Comparison of ENCODE assay signal across 8 cellular contexts in the genomic region with DNA sequence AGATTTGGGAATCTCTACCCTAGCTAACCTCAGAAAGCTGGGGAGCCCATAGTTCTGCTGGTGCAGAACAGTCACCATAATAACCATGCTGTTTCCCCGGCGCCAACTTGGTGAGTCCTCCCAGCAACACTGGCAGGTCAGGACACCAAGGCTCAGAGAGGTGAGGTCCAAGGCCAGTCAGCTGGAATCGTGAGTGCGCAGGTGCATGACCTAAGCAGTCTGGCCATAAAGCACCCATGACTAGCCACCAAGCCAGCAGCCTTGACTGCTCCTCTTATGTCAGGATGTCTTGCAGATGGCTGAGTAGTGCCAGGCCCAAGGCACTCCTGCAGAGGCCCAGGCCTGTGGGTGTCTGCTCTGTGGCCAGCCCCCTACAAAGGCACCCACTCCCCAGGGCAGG. TPM values are rescaled to one million over a fixed set of nuclear protein-coding genes. Genes with fewer than 3 reads are reported as not detected.
DNase-seq lines count a peak whose midpoint lies in the region; ATAC-seq lines count a peak whose summit lies in the region.

No MANE protein-coding gene starts in this region.

- H3K27me3 Mint-ChIP-seq in activated CD4-positive, alpha-beta T cell treated with anti-CD3 and anti-CD28 coated beads, Interleukin-2, amount 10 ng/mL, durations not matched to agents 24 days and 14 days, result no peaks in the 10 kb centered on the region
- no peaks in the 10 kb centered on the region for H3K27me3 Mint-ChIP-seq in activated CD8-positive, alpha-beta T cell treated with anti-CD3 and anti-CD28 coated beads, Interleukin-2, amount 10 ng/mL, durations not matched to agents 7 days and 5 days (ENCODE audit: low read depth)

- DNase-seq in activated CD4-positive, alpha-beta T cell treated with anti-CD3 and anti-CD28 coated beads, Interleukin-2, amount 10 ng/mL, durations not matched to agents 24 days and 14 days, result peak; percentile 72
- no peak for DNase-seq in activated CD4-positive, alpha-beta T cell treated with anti-CD3 and anti-CD28 coated beads for 1 hour
- DNase-seq in activated CD8-positive, alpha-beta T cell treated with anti-CD3 and anti-CD28 coated beads, Interleukin-2, amount 10 ng/mL, durations not matched to agents 7 days and 5 days, result no peak
- DNase-seq in left lobe of liver (ENCODE audit: low spot score) (peak; percentile 82), substantia nigra (lab: John Stamatoyannopoulos, UW) (no peak), SW480 (ENCODE audit: low spot score) (no peak), amygdala (lab: John Stamatoyannopoulos, UW) (no peak), ecto neural progenitor cell (ENCODE audit: low spot score) (no peak)

- H3K27ac ChIP-seq in substantia nigra (ENCODE audit: low read depth, low read length, poor library complexity, severe bottlenecking), result peak overlapping the region; percentile 68

- intact Hi-C loops in activated CD4-positive, alpha-beta T cell treated with anti-CD3 and anti-CD28 coated beads, Interleukin-2, amount 10 ng/mL, durations not matched to agents 24 days and 14 days (cut with micrococcal nuclease), result loop anchor here (2.0 to 10.0 kb wide), 6 partner anchors 47 to 1012 kb away; a partner anchor contains a TSS

- CTCF ChIA-PET in activated CD8-positive, alpha-beta T cell treated with anti-CD3 and anti-CD28 coated beads, Interleukin-2, amount 10 ng/mL, durations not matched to agents 7 days and 5 days (lab: Charles Lee), result interaction anchor here (1.5 to 8.5 kb wide), 4 partner anchors 8 to 118 kb away, joined by 5 to 65 read pairs (median 24); a partner anchor contains a TSS

- ATAC-seq in activated CD8-positive, alpha-beta T cell treated with anti-CD3 and anti-CD28 coated beads, Interleukin-2, amount 10 ng/mL, durations not matched to agents 7 days and 5 days, result no peak
- peak; percentile 15 for ATAC-seq in left lobe of liver

- peak overlapping the region; percentile 95 for H3K27ac Mint-ChIP-seq in activated CD4-positive, alpha-beta T cell treated with anti-CD3 and anti-CD28 coated beads, Interleukin-2, amount 10 ng/mL, durations not matched to agents 24 days and 14 days
- H3K27ac Mint-ChIP-seq in activated CD8-positive, alpha-beta T cell treated with anti-CD3 and anti-CD28 coated beads, Interleukin-2, amount 10 ng/mL, durations not matched to agents 7 days and 5 days, result peak overlapping the region; percentile 99

- no peaks in the 10 kb centered on the region for H3K9me3 Mint-ChIP-seq in activated CD4-positive, alpha-beta T cell treated with anti-CD3 and anti-CD28 coated beads, Interleukin-2, amount 10 ng/mL, durations not matched to agents 24 days and 14 days
- no peaks in the 10 kb centered on the region for H3K9me3 Mint-ChIP-seq in activated CD8-positive, alpha-beta T cell treated with anti-CD3 and anti-CD28 coated beads, Interleukin-2, amount 10 ng/mL, durations not matched to agents 7 days and 5 days (ENCODE audit: insufficient read depth)

- H3K4me3 Mint-ChIP-seq in activated CD4-positive, alpha-beta T cell treated with anti-CD3 and anti-CD28 coated beads, Interleukin-2, amount 10 ng/mL, durations not matched to agents 24 days and 14 days, result peak overlapping the region; percentile 93
- peak overlapping the region; percentile 95 for H3K4me3 Mint-ChIP-seq in activated CD8-positive, alpha-beta T cell treated with anti-CD3 and anti-CD28 coated beads, Interleukin-2, amount 10 ng/mL, durations not matched to agents 7 days and 5 days

- peaks cover 22% of the 10 kb centered on the region for H3K36me3 Mint-ChIP-seq in activated CD4-positive, alpha-beta T cell treated with anti-CD3 and anti-CD28 coated beads, Interleukin-2, amount 10 ng/mL, durations not matched to agents 24 days and 14 days (ENCODE audit: low read depth)
- peaks cover 49% of the 10 kb centered on the region for H3K36me3 Mint-ChIP-seq in activated CD8-positive, alpha-beta T cell treated with anti-CD3 and anti-CD28 coated beads, Interleukin-2, amount 10 ng/mL, durations not matched to agents 7 days and 5 days (ENCODE audit: low read depth)

- H3K4me1 Mint-ChIP-seq in activated CD4-positive, alpha-beta T cell treated with anti-CD3 and anti-CD28 coated beads, Interleukin-2, amount 10 ng/mL, durations not matched to agents 24 days and 14 days, result peaks cover 54% of the 10 kb centered on the region
- H3K4me1 Mint-ChIP-seq in activated CD8-positive, alpha-beta T cell treated with anti-CD3 and anti-CD28 coated beads, Interleukin-2, amount 10 ng/mL, durations not matched to agents 7 days and 5 days (ENCODE audit: low read depth), result peaks cover 62% of the 10 kb centered on the region

- POLR2A ChIA-PET in activated CD8-positive, alpha-beta T cell treated with anti-CD3 and anti-CD28 coated beads, Interleukin-2, amount 10 ng/mL, durations not matched to agents 7 days and 5 days (lab: Charles Lee), result interaction anchor here (1.0 to 3.7 kb wide), 7 partner anchors 9 to 118 kb away, joined by 3 to 35 read pairs (median 5); a partner anchor contains a TSS

RNA-seq across cellular contexts. Expression of a gene that starts 2.6 kb away (rescaled TPM):
- 71.4 and 74.0 TPM in 2 replicates for total RNA-seq in activated CD4-positive, alpha-beta T cell treated with anti-CD3 and anti-CD28 coated beads, Interleukin-2, amount 10 ng/mL, durations not matched to agents 24 days and 14 days
- 10 to 100 TPM; 88.3 to 92.7 TPM for total RNA-seq in activated CD8-positive, alpha-beta T cell treated with anti-CD3 and anti-CD28 coated beads, Interleukin-2, amount 10 ng/mL, durations not matched to agents 7 days and 5 days
- 15.3 TPM for total RNA-seq in left lobe of liver

RNA-seq across cellular contexts. Expression of a gene that starts 14.5 kb away (rescaled TPM):
- 0.35 and 0.45 TPM in 2 replicates for total RNA-seq in activated CD4-positive, alpha-beta T cell treated with anti-CD3 and anti-CD28 coated beads, Interleukin-2, amount 10 ng/mL, durations not matched to agents 24 days and 14 days
- total RNA-seq in activated CD8-positive, alpha-beta T cell treated with anti-CD3 and anti-CD28 coated beads, Interleukin-2, amount 10 ng/mL, durations not matched to agents 7 days and 5 days, result 1 to 10 TPM; 2.1 to 2.2 TPM
- 87.3 TPM for total RNA-seq in left lobe of liver

Comparison
In these comparisons a context has a peak if more than half of its experiments do, and no peak if none do; other contexts are left out.
1. DNase-seq: peak in activated CD4-positive, alpha-beta T cell treated with anti-CD3 and anti-CD28 coated beads, Interleukin-2, amount 10 ng/mL, durations not matched to agents 24 days and 14 days (single experiment) and left lobe of liver (single experiment); none in activated CD4-positive, alpha-beta T cell treated with anti-CD3 and anti-CD28 coated beads for 1 hour (single experiment), activated CD8-positive, alpha-beta T cell treated with anti-CD3 and anti-CD28 coated beads, Interleukin-2, amount 10 ng/mL, durations not matched to agents 7 days and 5 days (single experiment), substantia nigra (0 of 49), SW480 (single experiment), amygdala (0 of 56) and ecto neural progenitor cell (single experiment).
2. RNA of a gene that starts 14.5 kb away (total RNA-seq): 87.3 TPM in left lobe of liver (single experiment); 2.1 to 2.2 TPM in activated CD8-positive, alpha-beta T cell treated with anti-CD3 and anti-CD28 coated beads, Interleukin-2, amount 10 ng/mL, durations not matched to agents 7 days and 5 days and 0.35 to 0.45 TPM in activated CD4-positive, alpha-beta T cell treated with anti-CD3 and anti-CD28 coated beads, Interleukin-2, amount 10 ng/mL, durations not matched to agents 24 days and 14 days; every median in the first group is over 10 times any median in the second.